In genomic region chr20:32190608-32191415, GRCh38 we compare ENCODE assay signal across 8 cellular contexts. TPM values are rescaled to one million over a fixed set of nuclear protein-coding genes. Genes with fewer than 3 reads are reported as not detected.
DNase-seq lines count a peak whose midpoint lies in the region; ATAC-seq, FAIRE-seq and TF ChIP-seq lines count a peak whose summit lies in the region.

No MANE protein-coding gene starts in this region.

- H3K27me3 ChIP-seq in keratinocyte (ENCODE audit: control insufficient read depth, extremely low read depth, insufficient read depth, low read length) = no peaks in the 10 kb centered on the region
- H3K27me3 ChIP-seq in stomach smooth muscle (ENCODE audit: control insufficient read depth in 1 of 2, insufficient read depth in 2 of 2, low read length in 2 of 2) = no peaks in the 10 kb centered on the region

- H3K4me3 Mint-ChIP-seq in T-helper 1 cell treated with Interleukin-12 subunit alpha and Interleukin-12 subunit beta and Interleukin-4 antibody, amounts not matched to agents 30 μg/mL and 1 μg/mL, for 36 hours = peak overlapping the region; percentile 67

- H3K9ac ChIP-seq in keratinocyte (ENCODE audit: control insufficient read depth, extremely low read depth, insufficient read depth, low read length) = no peak overlapping the region
- peak overlapping the region; percentile 79 to 90 for H3K9ac ChIP-seq in stomach smooth muscle (ENCODE audit: low read length in 2 of 2)

- no peak overlapping the region for H2AFZ ChIP-seq in keratinocyte (ENCODE audit: control insufficient read depth, low read length)

- ATAC-seq in HG03378 (IDR thresholded peaks at IDR 0.05; ENCODE audit: unreplicated experiment) = no peak

- no peak for TF ChIP-seq CTCF in keratinocyte (optimal IDR thresholded peaks at IDR 0.05 in 1 of 3, IDR thresholded peaks at IDR 0.05 in 1 of 3, conservative IDR thresholded peaks at IDR 0.05 in 1 of 3; ENCODE audit: extremely low read depth in 1 of 3, insufficient read depth in 2 of 3, low read length in 3 of 3)

- no peaks in the 10 kb centered on the region for H3K79me2 ChIP-seq in keratinocyte (ENCODE audit: control insufficient read depth, insufficient read depth, low read length)

- H3K9me1 ChIP-seq in keratinocyte (ENCODE audit: control insufficient read depth, extremely low read depth, insufficient read depth, low read length) = no peaks in the 10 kb centered on the region

- dilution Hi-C loops in keratinocyte (cut with MboI; ENCODE audit: extremely low pct_ligation_motif_present, low sequenced_read_pairs) = no loop called here

- H3K27ac Mint-ChIP-seq in T-helper 1 cell treated with Interleukin-12 subunit alpha and Interleukin-12 subunit beta and Interleukin-4 antibody, amounts not matched to agents 30 μg/mL and 1 μg/mL, for 36 hours = peak overlapping the region; percentile 2

- H3K27me3 Mint-ChIP-seq in T-helper 1 cell treated with Interleukin-12 subunit alpha and Interleukin-12 subunit beta and Interleukin-4 antibody, amounts not matched to agents 30 μg/mL and 1 μg/mL, for 36 hours (ENCODE audit: low read depth) = no peaks in the 10 kb centered on the region

- H3K36me3 Mint-ChIP-seq in T-helper 1 cell treated with Interleukin-12 subunit alpha and Interleukin-12 subunit beta and Interleukin-4 antibody, amounts not matched to agents 30 μg/mL and 1 μg/mL, for 36 hours (ENCODE audit: low read depth) = peaks cover 17% of the 10 kb centered on the region

- H3K4me1 Mint-ChIP-seq in T-helper 1 cell treated with Interleukin-12 subunit alpha and Interleukin-12 subunit beta and Interleukin-4 antibody, amounts not matched to agents 30 μg/mL and 1 μg/mL, for 36 hours (ENCODE audit: low read depth) = peaks cover 18% of the 10 kb centered on the region

- no peak overlapping the region for H3K4me3 ChIP-seq in keratinocyte (ENCODE audit: control insufficient read depth in 2 of 3, extremely low read depth in 1 of 3, insufficient read depth in 2 of 3, low read depth in 1 of 3, low read length in 3 of 3)
- H3K4me3 ChIP-seq in stomach smooth muscle (ENCODE audit: low read length in 2 of 2) = peak overlapping the region; percentile 81 to 85

- H3K4me1 ChIP-seq in keratinocyte (ENCODE audit: control insufficient read depth, extremely low read depth, insufficient read depth, low read length) (peaks cover 3% of the 10 kb centered on the region), stomach smooth muscle (ENCODE audit: control insufficient read depth, insufficient read depth, low read length) (peaks cover 34% of the 10 kb centered on the region)

- no peaks in the 10 kb centered on the region for H3K9me3 Mint-ChIP-seq in T-helper 1 cell treated with Interleukin-12 subunit alpha and Interleukin-12 subunit beta and Interleukin-4 antibody, amounts not matched to agents 30 μg/mL and 1 μg/mL, for 36 hours

- H3K36me3 ChIP-seq in keratinocyte (ENCODE audit: control insufficient read depth in 2 of 2, extremely low read depth in 1 of 2, insufficient read depth in 2 of 2, low read length in 2 of 2) (peaks cover 8 to 14% of the 10 kb centered on the region in 2 experiments), stomach smooth muscle (ENCODE audit: control insufficient read depth in 2 of 2, insufficient read depth in 2 of 2, low read length in 2 of 2) (peaks cover 6 to 8% of the 10 kb centered on the region in 2 donors)

- no peaks in the 10 kb centered on the region for H3K9me3 ChIP-seq in keratinocyte (ENCODE audit: control insufficient read depth, low read depth, low read length)
- H3K9me3 ChIP-seq in stomach smooth muscle (ENCODE audit: control insufficient read depth in 2 of 2, low read length in 2 of 2) = no peaks in the 10 kb centered on the region

- no peak overlapping the region for H3K27ac ChIP-seq in keratinocyte (ENCODE audit: control insufficient read depth, insufficient read depth, low read length)
- peak overlapping the region; percentile 66 for H3K27ac ChIP-seq in stomach smooth muscle (ENCODE audit: low read length)

- peaks cover 5% of the 10 kb centered on the region for H4K20me1 ChIP-seq in keratinocyte (ENCODE audit: control insufficient read depth, extremely low read depth, insufficient read depth, low read length)

- peak overlapping the region; percentile 58 for H3K4me2 ChIP-seq in keratinocyte (ENCODE audit: control insufficient read depth, extremely low read depth, insufficient read depth, low read depth, low read length)

- DNase-seq in T-helper 1 cell (no peak), keratinocyte (ENCODE audit: low read depth, low spot score) (no peak), GM19238 (ENCODE audit: insufficient read length, low spot score) (no peak), iPS-NIHi11 (ENCODE audit: low spot score) (no peak)
- DNase-seq in activated T-cell treated with anti-CD3 and anti-CD28 coated beads, Interleukin-2, amount 50 U/mL, for 48 hours = peak; percentile 52 to 72

- no peak for FAIRE-seq in keratinocyte (lab: Jason Lieb, UNC)

RNA-seq across cellular contexts. Expression of gene PLAGL2, which starts 16.7 kb away (rescaled TPM):
- polyA plus RNA-seq in keratinocyte = 4.2 to 4.3 TPM (median 4.2 TPM) in 3 replicates
- polyA plus RNA-seq in keratinocyte (2011; ENCODE audit: low read depth) = 1.9 TPM
- 6.2 and 6.8 TPM in 2 replicates for polyA plus RNA-seq in keratinocyte (2011; cell fraction: cytosol; rRNA removed)
- 12.8 and 13.4 TPM in 2 replicates for polyA plus RNA-seq in keratinocyte (2011; cell fraction: nucleus; rRNA removed)
- 7.1 and 8.6 TPM in 2 replicates for polyA plus RNA-seq in keratinocyte (2012; ENCODE audit: low replicate concordance)
- polyA minus RNA-seq in keratinocyte = 7.6 to 23.4 TPM (median 8.8 TPM) in 3 replicates
- polyA minus RNA-seq in keratinocyte (2011; cell fraction: cytosol; rRNA and poly(A)+ RNA removed) = 4.8 TPM
- 5.9 and 9.9 TPM in 2 replicates for polyA minus RNA-seq in keratinocyte (2011; cell fraction: nucleus; rRNA and poly(A)+ RNA removed)

RNA-seq across cellular contexts. Expression of gene POFUT1, which starts 16.9 kb away (rescaled TPM):
- 25.1 to 37.3 TPM (median 26.1 TPM) in 3 replicates for polyA plus RNA-seq in keratinocyte
- 9.2 TPM for polyA plus RNA-seq in keratinocyte (2011; ENCODE audit: low read depth)
- polyA plus RNA-seq in keratinocyte (2011; cell fraction: cytosol; rRNA removed) = 19.4 and 20.9 TPM in 2 replicates
- 51.8 and 52.7 TPM in 2 replicates for polyA plus RNA-seq in keratinocyte (2011; cell fraction: nucleus; rRNA removed)
- polyA plus RNA-seq in keratinocyte (2012; ENCODE audit: low replicate concordance) = 14.1 and 30.9 TPM in 2 replicates
- 28.3 to 39.5 TPM (median 30.2 TPM) in 3 replicates for polyA minus RNA-seq in keratinocyte
- 25.5 TPM for polyA minus RNA-seq in keratinocyte (2011; cell fraction: cytosol; rRNA and poly(A)+ RNA removed)
- polyA minus RNA-seq in keratinocyte (2011; cell fraction: nucleus; rRNA and poly(A)+ RNA removed) = 48.2 and 67.5 TPM in 2 replicates

Comparison
In these comparisons a context has a peak if more than half of its experiments do, and no peak if none do; other contexts are left out.
1. DNase-seq: peak in activated T-cell treated with anti-CD3 and anti-CD28 coated beads, Interleukin-2, amount 50 U/mL, for 48 hours (2 of 2); none in T-helper 1 cell (0 of 5), keratinocyte (single experiment), GM19238 (single experiment) and iPS-NIHi11 (single experiment).
2. H3K4me3 ChIP-seq: peak in stomach smooth muscle (2 of 2); none in keratinocyte (0 of 3).